Comparison of ENCODE assay signal across 12 cellular contexts in genomic region chr17:41104386-41105038, GRCh38. TPM values are rescaled to one million over a fixed set of nuclear protein-coding genes. Genes with fewer than 3 reads are reported as not detected.
"Had no signal": no experiment of that assay in that cellular context is flagged by ENCODE, and none has a peak within 500 bp of the region (broad histone marks: within the 10 kb centered on the region; RNA-seq: fewer than 3 reads in every experiment).

No MANE protein-coding gene starts in this region.

RNA-seq across cellular contexts. Expression of gene KRTAP4-9, which starts 0.7 kb away (rescaled TPM):
- total RNA-seq: activated CD8-positive, alpha-beta T cell treated with anti-CD3 and anti-CD28 coated beads, Interleukin-2, amount 10 ng/mL, durations not matched to agents 7 days and 5 days; esophagus muscularis mucosa; gastroesophageal sphincter; left cardiac atrium; lung; mononuclear cell; naive thymus-derived CD4-positive, alpha-beta T cell; right atrium auricular region; spleen; subcutaneous adipose tissue; T-helper 1 cell treated with Interleukin-12 subunit alpha and Interleukin-12 subunit beta and Interleukin-4 antibody, amounts not matched to agents 30 ng/mL and 1 ng/mL, for 36 hours; tibial nerve had no signal
- polyA plus RNA-seq: lung; naive thymus-derived CD4-positive, alpha-beta T cell; spleen had no signal

RNA-seq across cellular contexts. Expression of gene KRTAP4-16, which starts 2.5 kb away (rescaled TPM):
- total RNA-seq: activated CD8-positive, alpha-beta T cell treated with anti-CD3 and anti-CD28 coated beads, Interleukin-2, amount 10 ng/mL, durations not matched to agents 7 days and 5 days; esophagus muscularis mucosa; gastroesophageal sphincter; left cardiac atrium; lung; mononuclear cell; naive thymus-derived CD4-positive, alpha-beta T cell; right atrium auricular region; spleen; subcutaneous adipose tissue; T-helper 1 cell treated with Interleukin-12 subunit alpha and Interleukin-12 subunit beta and Interleukin-4 antibody, amounts not matched to agents 30 ng/mL and 1 ng/mL, for 36 hours; tibial nerve had no signal
- polyA plus RNA-seq: lung; naive thymus-derived CD4-positive, alpha-beta T cell; spleen had no signal

RNA-seq across cellular contexts. Expression of gene KRTAP4-8, which starts 6.6 kb away (rescaled TPM):
- total RNA-seq: activated CD8-positive, alpha-beta T cell treated with anti-CD3 and anti-CD28 coated beads, Interleukin-2, amount 10 ng/mL, durations not matched to agents 7 days and 5 days; esophagus muscularis mucosa; gastroesophageal sphincter; left cardiac atrium; lung; mononuclear cell; naive thymus-derived CD4-positive, alpha-beta T cell; right atrium auricular region; spleen; subcutaneous adipose tissue; T-helper 1 cell treated with Interleukin-12 subunit alpha and Interleukin-12 subunit beta and Interleukin-4 antibody, amounts not matched to agents 30 ng/mL and 1 ng/mL, for 36 hours; tibial nerve had no signal
- polyA plus RNA-seq: lung; naive thymus-derived CD4-positive, alpha-beta T cell; spleen had no signal

RNA-seq across cellular contexts. Expression of gene KRTAP4-11, which starts 13.7 kb away (rescaled TPM):
- total RNA-seq: activated CD8-positive, alpha-beta T cell treated with anti-CD3 and anti-CD28 coated beads, Interleukin-2, amount 10 ng/mL, durations not matched to agents 7 days and 5 days; esophagus muscularis mucosa; gastroesophageal sphincter; left cardiac atrium; mononuclear cell; naive thymus-derived CD4-positive, alpha-beta T cell; right atrium auricular region; spleen; subcutaneous adipose tissue; T-helper 1 cell treated with Interleukin-12 subunit alpha and Interleukin-12 subunit beta and Interleukin-4 antibody, amounts not matched to agents 30 ng/mL and 1 ng/mL, for 36 hours; tibial nerve had no signal
- polyA plus RNA-seq: lung; naive thymus-derived CD4-positive, alpha-beta T cell; spleen had no signal

RNA-seq across cellular contexts. Expression of gene KRTAP4-12, which starts 19.5 kb away (rescaled TPM):
- total RNA-seq: activated CD8-positive, alpha-beta T cell treated with anti-CD3 and anti-CD28 coated beads, Interleukin-2, amount 10 ng/mL, durations not matched to agents 7 days and 5 days; esophagus muscularis mucosa; gastroesophageal sphincter; left cardiac atrium; lung; mononuclear cell; naive thymus-derived CD4-positive, alpha-beta T cell; right atrium auricular region; spleen; subcutaneous adipose tissue; T-helper 1 cell treated with Interleukin-12 subunit alpha and Interleukin-12 subunit beta and Interleukin-4 antibody, amounts not matched to agents 30 ng/mL and 1 ng/mL, for 36 hours; tibial nerve had no signal
- polyA plus RNA-seq: lung; naive thymus-derived CD4-positive, alpha-beta T cell; spleen had no signal
